ENCODE assay signal across 26 cellular contexts in genomic region chr4:117676153-117676552, GRCh38.
DNase-seq lines count a peak whose midpoint lies in the region; ATAC-seq and TF ChIP-seq lines count a peak whose summit lies in the region.
"Had no signal": no experiment of that assay in that cellular context is flagged by ENCODE, and none has a peak within 500 bp of the region (broad histone marks: within the 10 kb centered on the region; RNA-seq: fewer than 3 reads in every experiment).

No MANE protein-coding gene starts in this region.

- no peak overlapping the region for H3K27ac Mint-ChIP-seq in immature natural killer cell
- H3K27ac Mint-ChIP-seq: B cell; CD14-positive monocyte; CD4-positive, CD25-positive, alpha-beta regulatory T cell; CD8-positive, alpha-beta memory T cell had no signal

- no peaks in the 10 kb centered on the region; the same call in 1 of the 2 replicates for H3K9me3 ChIP-seq in BE2C
- no peaks in the 10 kb centered on the region for H3K9me3 ChIP-seq in smooth muscle cell (replicated peaks; ENCODE audit: low read depth)
- H3K9me3 ChIP-seq: A549, BLaER1 had no signal

- no peak overlapping the region for H3K27ac ChIP-seq in smooth muscle cell (ENCODE audit: low read depth)
- H3K27ac ChIP-seq: 22Rv1, A549, BLaER1 had no signal

- H3K4me3 ChIP-seq in BE2C (ENCODE audit: low read depth, low read length) = no peak overlapping the region
- H3K4me3 ChIP-seq in smooth muscle cell = no peak overlapping the region
- H3K4me3 ChIP-seq: A549, BLaER1, GM12878 had no signal

- H3K79me2 ChIP-seq in smooth muscle cell (ENCODE audit: low read depth) = no peaks in the 10 kb centered on the region

- no peaks in the 10 kb centered on the region for H3K36me3 Mint-ChIP-seq in immature natural killer cell
- H3K36me3 Mint-ChIP-seq: CD14-positive monocyte; CD4-positive, alpha-beta memory T cell; CD4-positive, CD25-positive, alpha-beta regulatory T cell; CD8-positive, alpha-beta memory T cell had no signal

- H3K4me1 Mint-ChIP-seq in immature natural killer cell = no peaks in the 10 kb centered on the region
- H3K4me1 Mint-ChIP-seq: B cell; CD14-positive monocyte; CD4-positive, alpha-beta memory T cell; CD4-positive, CD25-positive, alpha-beta regulatory T cell; CD8-positive, alpha-beta memory T cell had no signal

- H3K4me1 ChIP-seq in BE2C = peaks cover 12% of the 10 kb centered on the region
- H3K4me1 ChIP-seq in smooth muscle cell (ENCODE audit: low read depth) = no peaks in the 10 kb centered on the region
- H3K4me1 ChIP-seq: A549, BLaER1 had no signal

- ATAC-seq in SK-N-SH treated with all-trans-retinoic acid at 6 μM for 48 hours (no peak), GM19324 (IDR thresholded peaks at IDR 0.05; ENCODE audit: low FRiP score, unreplicated experiment) (no peak)
- ATAC-seq: A549, GM12878 had no signal

- H3F3A ChIP-seq in smooth muscle cell (ENCODE audit: low read depth) = no peaks in the 10 kb centered on the region

- no peaks in the 10 kb centered on the region for H3K27me3 Mint-ChIP-seq in immature natural killer cell (ENCODE audit: low read depth in 3 of 3)
- H3K27me3 Mint-ChIP-seq: B cell; CD4-positive, alpha-beta memory T cell; CD4-positive, CD25-positive, alpha-beta regulatory T cell; CD8-positive, alpha-beta memory T cell had no signal

- no peak overlapping the region for H3K4me3 Mint-ChIP-seq in immature natural killer cell
- H3K4me3 Mint-ChIP-seq: B cell; CD14-positive monocyte; CD4-positive, alpha-beta memory T cell; CD4-positive, CD25-positive, alpha-beta regulatory T cell; CD8-positive, alpha-beta memory T cell had no signal

- WGBS in smooth muscle cell (ENCODE audit: low lambda C conversion rate) = 42% methylated on average over 1 of the region's 1 CpG

- H3K4me2 ChIP-seq in smooth muscle cell = no peak overlapping the region
- H3K4me2 ChIP-seq: A549, BLaER1 had no signal

- H2AFZ ChIP-seq in smooth muscle cell (ENCODE audit: low read depth) = peak overlapping the region; percentile 57

- H3K9ac ChIP-seq in smooth muscle cell (ENCODE audit: low read depth) = no peak overlapping the region
- H3K9ac ChIP-seq: BLaER1 had no signal

- DNase-seq in BE2C (peak; percentile 39), SK-N-DZ (ENCODE audit: low spot score) (peak; percentile 10), smooth muscle cell (lab: John Stamatoyannopoulos, UW; ENCODE audit: unreplicated experiment) (no peak), NCI-H1436 treated with DMSO at 0.1 percent for 48 hours (lab: John Stamatoyannopoulos, UW) (no peak), immature natural killer cell (no peak)
- DNase-seq: AML-193; C1 segment of cervical spinal cord; CD4-positive, alpha-beta memory T cell; CD4-positive, CD25-positive, alpha-beta regulatory T cell; CD8-positive, alpha-beta memory T cell; COR-L47; DMS 273 treated with DMSO at 0.1 percent for 48 hours; DMS153; DMS53; DMS79; DND-41; EL; GDM1 had no signal

- H3K36me3 ChIP-seq in BE2C (no peaks in the 10 kb centered on the region), smooth muscle cell (ENCODE audit: low read depth) (no peaks in the 10 kb centered on the region)
- H3K36me3 ChIP-seq: BLaER1 had no signal

- H3K9me3 Mint-ChIP-seq in immature natural killer cell = peaks cover 5 to 49% (median 20%) of the 10 kb centered on the region in 6 donors

- no peaks in the 10 kb centered on the region for H4K20me1 ChIP-seq in smooth muscle cell (ENCODE audit: low read depth)
- H4K20me1 ChIP-seq: BLaER1 had no signal

- no peaks in the 10 kb centered on the region for H3K27me3 ChIP-seq in BE2C
- no peaks in the 10 kb centered on the region for H3K27me3 ChIP-seq in smooth muscle cell (ENCODE audit: low read depth)
- H3K27me3 ChIP-seq: BLaER1 had no signal

- no peak for TF ChIP-seq CTCF in BE2C (IDR thresholded peaks at IDR 0.05; ENCODE audit: low read depth, low read length)
- no peak for TF ChIP-seq CTCF in smooth muscle cell (IDR thresholded peaks at IDR 0.05; ENCODE audit: borderline replicate concordance, insufficient read depth, poor library complexity, severe bottlenecking)

TF ChIP-seq in SK-N-SH treated with all-trans-retinoic acid at 6 μM for 48 hours, 23 proteins besides CTCF, POLR2A, EP300 and RAD21 (continues in another document):
- TF ChIP-seq ZNF8 (CRISPR knock-in tag; IDR thresholded peaks at IDR 0.05) (peak; percentile 59), SNAI2 (CRISPR knock-in tag; IDR thresholded peaks at IDR 0.05) (peak; percentile 82), ISL1 (CRISPR knock-in tag; IDR thresholded peaks at IDR 0.05) (peak; percentile 99), TCF4 (CRISPR knock-in tag; IDR thresholded peaks at IDR 0.05; ENCODE audit: borderline replicate concordance) (peak; percentile 94), PATZ1 (CRISPR knock-in tag; IDR thresholded peaks at IDR 0.05; ENCODE audit: borderline replicate concordance) (peak; percentile 94), CREB5 (CRISPR knock-in tag; IDR thresholded peaks at IDR 0.05; ENCODE audit: low read depth) (peak; percentile 91), CSDC2 (CRISPR knock-in tag; IDR thresholded peaks at IDR 0.05) (no peak), TOX (CRISPR knock-in tag; IDR thresholded peaks at IDR 0.05; ENCODE audit: borderline replicate concordance) (peak; percentile 57; the same call in 1 of the 2 replicates), ZNF565 (CRISPR knock-in tag; conservative IDR thresholded peaks at IDR 0.05; ENCODE audit: low read depth) (no peak), CSRNP3 (CRISPR knock-in tag; IDR thresholded peaks at IDR 0.05) (peak; percentile 97), ESRRG (CRISPR knock-in tag; IDR thresholded peaks at IDR 0.05) (peak; percentile 93), ZNF70 (CRISPR knock-in tag; IDR thresholded peaks at IDR 0.05) (0 out of 2 replicates have a peak, but pooled peaks have one; percentile 27), ZFP3 (CRISPR knock-in tag; IDR thresholded peaks at IDR 0.05) (no peak), TSHZ2 (CRISPR knock-in tag; IDR thresholded peaks at IDR 0.05) (peak; percentile 86), ARNTL (CRISPR knock-in tag; IDR thresholded peaks at IDR 0.05; ENCODE audit: borderline replicate concordance, low read depth) (no peak)

Comparison
In these comparisons a context has a peak if more than half of its experiments do, and no peak if none do; other contexts are left out.
1. DNase-seq: peak in BE2C (single experiment) and SK-N-DZ (single experiment); none in smooth muscle cell (single experiment), NCI-H1436 treated with DMSO at 0.1 percent for 48 hours (single experiment) and immature natural killer cell (0 of 3).